2 cellular contexts compared by ENCODE assay signal in genomic region chr6:144423167-144423566, GRCh38.
TF ChIP-seq lines count a peak whose summit lies in the region.

No MANE protein-coding gene starts in this region.

TF ChIP-seq in GM23338, 12 proteins besides CTCF, POLR2A, EP300 and RAD21:
- TF ChIP-seq REST (IDR thresholded peaks at IDR 0.05; ENCODE audit: unreplicated experiment) (no peak), STAT1 (IDR thresholded peaks at IDR 0.05; ENCODE audit: unreplicated experiment) (no peak), JUNB (IDR thresholded peaks at IDR 0.05; ENCODE audit: unreplicated experiment) (no peak)

TF ChIP-seq in IMR-90, 13 proteins besides CTCF, POLR2A, EP300 and RAD21:
- no peak for TF ChIP-seq FOS (IDR thresholded peaks at IDR 0.05; ENCODE audit: low read depth, low read length)
- no peak for TF ChIP-seq CHD1 (IDR thresholded peaks at IDR 0.05; ENCODE audit: low read depth, low read length)
- TF ChIP-seq RCOR1 (IDR thresholded peaks at IDR 0.05; ENCODE audit: insufficient replicate concordance, low read length) = no peak
- TF ChIP-seq ELK1 (IDR thresholded peaks at IDR 0.05; ENCODE audit: borderline replicate concordance, low read depth, low read length) = no peak
- TF ChIP-seq CEBPB (IDR thresholded peaks at IDR 0.05; ENCODE audit: low read depth, low read length) = no peak
- no peak for TF ChIP-seq MAFK (IDR thresholded peaks at IDR 0.05; ENCODE audit: low read depth, low read length)
- TF ChIP-seq NFE2L2 (IDR thresholded peaks at IDR 0.05; ENCODE audit: low read depth, low read length) = no peak
- no peak for TF ChIP-seq RFX5 (IDR thresholded peaks at IDR 0.05; ENCODE audit: low read depth, low read length)
- no peak for TF ChIP-seq BHLHE40 (IDR thresholded peaks at IDR 0.05; ENCODE audit: low read depth, low read length)
- no peak for TF ChIP-seq SMC3 (IDR thresholded peaks at IDR 0.05; ENCODE audit: low read depth, low read length)
- no peak for TF ChIP-seq MAZ (IDR thresholded peaks at IDR 0.05; ENCODE audit: borderline replicate concordance, low read depth, low read length)
- no peak for TF ChIP-seq USF2 (IDR thresholded peaks at IDR 0.05; ENCODE audit: low read depth, low read length)
- TF ChIP-seq MXI1 (IDR thresholded peaks at IDR 0.05; ENCODE audit: borderline replicate concordance, low read depth, low read length) = no peak
TF ChIP-seq in IMR-90: peak in this region for 0.
